ENCODE assay signal across 16 cellular contexts in the genomic region with DNA sequence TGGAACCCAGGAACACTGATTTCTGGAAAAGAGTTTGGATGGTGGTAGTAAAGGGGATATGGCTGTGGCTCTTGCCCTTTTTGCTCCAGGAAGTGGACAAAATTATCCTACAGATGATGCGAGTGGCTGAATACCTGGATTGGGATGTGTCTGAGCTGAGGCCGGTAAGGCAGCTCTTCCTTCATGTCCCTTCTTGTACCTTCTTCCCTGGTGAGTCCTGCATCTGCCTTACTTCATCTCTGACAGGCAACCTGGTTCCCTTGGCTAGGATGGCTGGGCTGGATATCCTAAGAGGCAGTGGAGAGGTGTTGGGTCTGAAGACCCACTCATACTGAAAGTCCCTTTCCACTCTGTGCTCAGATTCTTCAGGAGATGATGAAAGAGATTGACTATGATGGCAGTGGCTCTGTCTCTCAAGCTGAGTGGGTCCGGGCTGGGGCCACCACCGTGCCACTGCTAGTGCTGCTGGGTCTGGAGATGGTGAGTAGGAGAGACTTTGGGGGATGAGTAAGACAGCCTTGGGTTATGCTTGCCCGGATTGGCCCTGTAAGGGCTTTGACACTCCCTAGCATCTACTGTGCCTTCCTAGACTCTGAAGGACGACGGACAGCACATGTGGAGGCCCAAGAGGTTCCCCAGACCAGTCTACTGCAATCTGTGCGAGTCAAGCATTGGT. TPM values are rescaled to one million over a fixed set of nuclear protein-coding genes. Genes with fewer than 3 reads are reported as not detected.
DNase-seq lines count a peak whose midpoint lies in the region; ATAC-seq, FAIRE-seq and TF ChIP-seq lines count a peak whose summit lies in the region.
"Had no signal": no experiment of that assay in that cellular context is flagged by ENCODE, and none has a peak within 500 bp of the region (broad histone marks: within the 10 kb centered on the region; RNA-seq: fewer than 3 reads in every experiment).

No MANE protein-coding gene starts in this region.

- intact Hi-C loops in HepG2 (cut with micrococcal nuclease; ENCODE audit: unreplicated experiment): no loop called here
- intact Hi-C loops in right lobe of liver (cut with DNase I): loop anchor here (5.0 to 10.0 kb wide), 4 partner anchors 104 to 197 kb away; a partner anchor contains a TSS

- H3K4me2 ChIP-seq in HepG2 (ENCODE audit: low read depth, low read length): no peak overlapping the region

- ATAC-seq in CD4-positive, CD25-positive, alpha-beta regulatory T cell (ENCODE audit: low read depth in 2 of 2): peak in 1 of 2 donors; percentile 9
- peak; percentile 70 to 76 for ATAC-seq in activated T-cell treated with anti-CD3 and anti-CD28 coated beads, Interleukin-2, amount 50 U/mL, for 72 hours (replicated peaks in 1 of 2)
- ATAC-seq in foreskin keratinocyte: peak; percentile 60
- no peak for ATAC-seq in HepG2
- ATAC-seq in right lobe of liver: no peak
- ATAC-seq in HG03342 (IDR thresholded peaks at IDR 0.05; ENCODE audit: unreplicated experiment): no peak
- ATAC-seq: upper lobe of right lung had no signal

- no peaks in the 10 kb centered on the region for H4K20me1 ChIP-seq in HepG2 (ENCODE audit: insufficient read depth, low read length)

- FAIRE-seq in HepG2 (lab: Jason Lieb, UNC): no peak
- FAIRE-seq: GM12878 had no signal

- peak overlapping the region; percentile 89 to 97 (median 94) for H3K27ac Mint-ChIP-seq in CD4-positive, CD25-positive, alpha-beta regulatory T cell
- peak overlapping the region; percentile 67 for H3K27ac Mint-ChIP-seq in activated T-cell treated with anti-CD3 and anti-CD28 coated beads, Interleukin-2, amount 50 U/mL, for 72 hours

- peaks cover 81% of the 10 kb centered on the region for H3K36me3 Mint-ChIP-seq in CD4-positive, CD25-positive, alpha-beta regulatory T cell
- H3K36me3 Mint-ChIP-seq in activated T-cell treated with anti-CD3 and anti-CD28 coated beads, Interleukin-2, amount 50 U/mL, for 72 hours (ENCODE audit: insufficient read depth in 2 of 2): peaks cover 23 to 38% of the 10 kb centered on the region in 2 donors

- no peak for DNase-seq in CD4-positive, CD25-positive, alpha-beta regulatory T cell
- DNase-seq in ELR (ENCODE audit: low read depth) (peak; percentile 23), foreskin keratinocyte (peak in 1 of 2 donors; percentile 67), HepG2 (ENCODE audit: low spot score) (no peak), right lobe of liver (no peak), HPDE6-E6E7 (ENCODE audit: extremely low spot score) (no peak)
- DNase-seq in activated T-cell treated with anti-CD3 and anti-CD28 coated beads, Interleukin-2, amount 50 U/mL, for 72 hours: peak; percentile 54 to 61
- DNase-seq: hypothalamus, left cardiac atrium, NCI-H187 treated with DMSO at 0.1 percent for 48 hours, NCI-H524 treated with DMSO at 0.1 percent for 48 hours, upper lobe of right lung had no signal

- in situ Hi-C loops in HepG2 (cut with HindIII; ENCODE audit: extremely low pct_ligation_motif_present, low pct_unique_long_range_greater_than_20kb): loop anchor here (5.0 kb wide), 1 partner anchor 202 kb away; no protein-coding TSS in a partner anchor

- CTCF ChIA-PET in HepG2 (lab: Yijun Ruan, JAX; ENCODE audit: low intra/inter-chr PET ratio, low total read pairs): no interaction called here

- H3K79me2 ChIP-seq in HepG2 (ENCODE audit: insufficient read depth, low read length): no peaks in the 10 kb centered on the region

- BruUV-seq in HepG2 (replicated peaks; lab: Mats Ljungman, UMichigan): no TSS peak

- no peak overlapping the region for H2AFZ ChIP-seq in HepG2 (ENCODE audit: low read length)

- no peaks in the 10 kb centered on the region for H3K27me3 ChIP-seq in CD4-positive, CD25-positive, alpha-beta regulatory T cell (ENCODE audit: control insufficient read depth, insufficient read depth, low read length)
- H3K27me3 ChIP-seq in foreskin keratinocyte (no peaks in the 10 kb centered on the region), HepG2 (ENCODE audit: control insufficient read depth in 1 of 2, insufficient read depth in 2 of 2, low read length in 2 of 2) (no peaks in the 10 kb centered on the region), right lobe of liver (no peaks in the 10 kb centered on the region)
- H3K27me3 ChIP-seq: upper lobe of right lung had no signal

- no peak overlapping the region for H3K9ac ChIP-seq in HepG2 (ENCODE audit: insufficient read depth, low read depth, low read length)

- TF ChIP-seq RAD21 in HepG2 (CRISPR knock-in tag; IDR thresholded peaks at IDR 0.05): no peak

- H3K9me3 ChIP-seq in CD4-positive, CD25-positive, alpha-beta regulatory T cell (ENCODE audit: control insufficient read depth in 2 of 2, low read length in 2 of 2): no peaks in the 10 kb centered on the region
- no peaks in the 10 kb centered on the region for H3K9me3 ChIP-seq in HepG2 (ENCODE audit: low read length)
- no peaks in the 10 kb centered on the region for H3K9me3 ChIP-seq in right lobe of liver
- H3K9me3 ChIP-seq: upper lobe of right lung had no signal

- H3K36me3 ChIP-seq in CD4-positive, CD25-positive, alpha-beta regulatory T cell (ENCODE audit: control insufficient read depth, insufficient read depth, low read length): peaks cover 82% of the 10 kb centered on the region
- H3K36me3 ChIP-seq in HepG2 (replicated peaks in 1 of 2; ENCODE audit: control insufficient read depth in 1 of 2, insufficient read depth in 2 of 2, low read length in 2 of 2): no peaks in the 10 kb centered on the region
- no peaks in the 10 kb centered on the region for H3K36me3 ChIP-seq in right lobe of liver

- peak overlapping the region; percentile 78 to 100 (median 86) for H3K4me3 Mint-ChIP-seq in CD4-positive, CD25-positive, alpha-beta regulatory T cell
- peak overlapping the region; percentile 0 to 36 for H3K4me3 Mint-ChIP-seq in activated T-cell treated with anti-CD3 and anti-CD28 coated beads, Interleukin-2, amount 50 U/mL, for 72 hours

- H3K27me3 Mint-ChIP-seq in CD4-positive, CD25-positive, alpha-beta regulatory T cell: no peaks in the 10 kb centered on the region
- H3K27me3 Mint-ChIP-seq in activated T-cell treated with anti-CD3 and anti-CD28 coated beads, Interleukin-2, amount 50 U/mL, for 72 hours (ENCODE audit: low read depth): no peaks in the 10 kb centered on the region

- POLR2A ChIA-PET in HepG2 (lab: Yijun Ruan, JAX): interaction anchor here (1.8 to 2.0 kb wide), 2 partner anchors 11 to 109 kb away, joined by 6 to 12 read pairs; a partner anchor contains a TSS

- H3K4me1 ChIP-seq in CD4-positive, CD25-positive, alpha-beta regulatory T cell (ENCODE audit: control insufficient read depth, insufficient read depth, low read length, poor library complexity, severe bottlenecking): peaks cover 70% of the 10 kb centered on the region
- peaks cover 50% of the 10 kb centered on the region for H3K4me1 ChIP-seq in foreskin keratinocyte
- peaks cover 11% of the 10 kb centered on the region for H3K4me1 ChIP-seq in HepG2 (ENCODE audit: insufficient read depth, low read length)
- H3K4me1 ChIP-seq in right lobe of liver: no peaks in the 10 kb centered on the region

- peak overlapping the region; percentile 92 for H3K27ac ChIP-seq in CD4-positive, CD25-positive, alpha-beta regulatory T cell (ENCODE audit: insufficient read depth, low read length, poor library complexity, severe bottlenecking)
- peak overlapping the region; percentile 88 for H3K27ac ChIP-seq in foreskin keratinocyte
- no peak overlapping the region for H3K27ac ChIP-seq in HepG2 (ENCODE audit: extremely low read length, insufficient read depth, low read length)
- no peak overlapping the region for H3K27ac ChIP-seq in right lobe of liver
- H3K27ac ChIP-seq: upper lobe of right lung had no signal

- no peaks in the 10 kb centered on the region for H3K9me3 Mint-ChIP-seq in CD4-positive, CD25-positive, alpha-beta regulatory T cell
- no peaks in the 10 kb centered on the region for H3K9me3 Mint-ChIP-seq in activated T-cell treated with anti-CD3 and anti-CD28 coated beads, Interleukin-2, amount 50 U/mL, for 72 hours

- TF ChIP-seq CTCF in foreskin keratinocyte (conservative IDR thresholded peaks at IDR 0.05): no peak
- no peak for TF ChIP-seq CTCF in HepG2 (CRISPR knock-in tag; IDR thresholded peaks at IDR 0.05)
- TF ChIP-seq CTCF in right lobe of liver (IDR thresholded peaks at IDR 0.05): no peak

- H3K4me3 ChIP-seq in CD4-positive, CD25-positive, alpha-beta regulatory T cell (ENCODE audit: low read depth, low read length): peak overlapping the region; percentile 21
- H3K4me3 ChIP-seq in HepG2 (replicated peaks in 1 of 3; ENCODE audit: insufficient read depth in 1 of 3, low read depth in 2 of 3, low read length in 3 of 3): no peak overlapping the region
- H3K4me3 ChIP-seq in right lobe of liver: no peak overlapping the region
- H3K4me3 ChIP-seq: coronary artery, GM12878, upper lobe of right lung had no signal

- WGBS in HepG2 (ENCODE audit: low lambda C conversion rate): 82% methylated on average over 7 of the region's 8 CpGs
- 94% methylated on average over 3 of the region's 8 CpGs for WGBS in right lobe of liver (ENCODE audit: insufficient coverage, low coverage, low lambda C conversion rate, missing lambda C conversion rate)

- TF ChIP-seq EP300 in HepG2 (IDR thresholded peaks at IDR 0.05; ENCODE audit: low read depth in 2 of 2, low read length in 2 of 2): no peak
- TF ChIP-seq EP300 in HepG2 (CRISPR knock-in tag; IDR thresholded peaks at IDR 0.05; ENCODE audit: borderline replicate concordance): no peak

- no peak for TF ChIP-seq POLR2A in HepG2 (IDR thresholded peaks at IDR 0.05; ENCODE audit: insufficient read depth in 1 of 2, low read depth in 2 of 2, low read length in 2 of 2)
- no peak for TF ChIP-seq POLR2A in right lobe of liver (IDR thresholded peaks at IDR 0.05)

- H3K4me1 Mint-ChIP-seq in CD4-positive, CD25-positive, alpha-beta regulatory T cell: peaks cover 6 to 99% (median 79%) of the 10 kb centered on the region in 4 donors
- H3K4me1 Mint-ChIP-seq in activated T-cell treated with anti-CD3 and anti-CD28 coated beads, Interleukin-2, amount 50 U/mL, for 72 hours (ENCODE audit: low read depth): peaks cover 69% of the 10 kb centered on the region

RNA-seq across cellular contexts. Expression of a gene that starts 8.0 kb away (rescaled TPM):
- total RNA-seq in CD4-positive, CD25-positive, alpha-beta regulatory T cell: 1,086 TPM
- polyA plus RNA-seq in CD4-positive, CD25-positive, alpha-beta regulatory T cell: 100 to 1,000 TPM; 225 to 284 (median 253) TPM
- 100 to 1,000 TPM; 343 to 396 TPM for total RNA-seq in activated T-cell treated with anti-CD3 and anti-CD28 coated beads, Interleukin-2, amount 50 U/mL, for 72 hours
- 252 and 284 TPM in 2 replicates for total RNA-seq in foreskin keratinocyte
- 214 and 218 TPM in 2 replicates for polyA plus RNA-seq in foreskin keratinocyte
- total RNA-seq in HepG2 (2016; rRNA removed; fragmentation: Illumina TruSeq; extraction: Trizol): 2.4 and 2.7 TPM in 2 replicates
- 1.1 and 1.9 TPM in 2 replicates for total RNA-seq in HepG2 (2016; cell fraction: cytosol; rRNA removed; fragmentation: Illumina TruSeq; extraction: Trizol; ENCODE audit: low read depth)
- 2.7 and 2.9 TPM in 2 replicates for total RNA-seq in HepG2 (2016; cell fraction: insoluble cytoplasmic fraction; rRNA removed; fragmentation: Illumina TruSeq; extraction: Trizol)
- total RNA-seq in HepG2 (2016; cell fraction: membrane; rRNA removed; fragmentation: Illumina TruSeq; extraction: Trizol): 1.3 and 2.1 TPM in 2 replicates
- total RNA-seq in HepG2 (2016; cell fraction: nucleus; rRNA removed; fragmentation: Illumina TruSeq; extraction: Trizol): 3.6 and 4.1 TPM in 2 replicates
- 5.4 and 7.6 TPM in 2 replicates for polyA plus RNA-seq in HepG2 (2011; rRNA removed)
- 4.6 and 23.7 TPM in 2 replicates for polyA plus RNA-seq in HepG2 (2011; cell fraction: cytosol; rRNA removed)
- polyA plus RNA-seq in HepG2 (2011; cell fraction: nucleus; rRNA removed): 43.0 and 71.3 TPM in 2 replicates
- 8.8 and 12.1 TPM in 2 replicates for polyA plus RNA-seq in HepG2 (2012)
- 0.36 and 0.54 TPM in 2 replicates for polyA plus RNA-seq in HepG2 (2016; cell fraction: cytosol; fragmentation: Illumina TruSeq; extraction: Trizol; ENCODE audit: low read depth)
- polyA plus RNA-seq in HepG2 (2016; cell fraction: insoluble cytoplasmic fraction; fragmentation: Illumina TruSeq; extraction: Trizol; ENCODE audit: low read depth): 3.2 and 5.2 TPM in 2 replicates
- polyA plus RNA-seq in HepG2 (2016; cell fraction: membrane; fragmentation: Illumina TruSeq; extraction: Trizol; ENCODE audit: low read depth): 0.80 and 1.6 TPM in 2 replicates
- polyA plus RNA-seq in HepG2 (2016; cell fraction: nucleus; fragmentation: Illumina TruSeq; extraction: Trizol; ENCODE audit: insufficient read depth, low read depth): 6.1 and 11.3 TPM in 2 replicates
- polyA minus RNA-seq in HepG2 (2011; rRNA and poly(A)+ RNA removed; ENCODE audit: low replicate concordance): 6.8 and 8.5 TPM in 2 replicates
- polyA minus RNA-seq in HepG2 (2011; cell fraction: cytosol; rRNA and poly(A)+ RNA removed): 3.0 and 5.1 TPM in 2 replicates
- polyA minus RNA-seq in HepG2 (2011; cell fraction: nucleus; rRNA and poly(A)+ RNA removed): 14.8 and 18.0 TPM in 2 replicates
- total RNA-seq in right lobe of liver: 1 to 10 TPM; 2.7 to 7.6 (median 4.9) TPM

RNA-seq across cellular contexts. Expression of a gene that starts 11.3 kb away (rescaled TPM):
- total RNA-seq in CD4-positive, CD25-positive, alpha-beta regulatory T cell: 34.0 TPM
- polyA plus RNA-seq in CD4-positive, CD25-positive, alpha-beta regulatory T cell: 100 to 1,000 TPM in 3 of 4 donors, 10 to 100 TPM in 1; 99.3 to 123 (median 114) TPM
- total RNA-seq in activated T-cell treated with anti-CD3 and anti-CD28 coated beads, Interleukin-2, amount 50 U/mL, for 72 hours: 10 to 100 TPM; 35.1 to 36.6 TPM
- 42.0 and 44.5 TPM in 2 replicates for total RNA-seq in foreskin keratinocyte
- 51.3 and 55.4 TPM in 2 replicates for polyA plus RNA-seq in foreskin keratinocyte
- 51.8 and 57.9 TPM in 2 replicates for total RNA-seq in HepG2 (2016; rRNA removed; fragmentation: Illumina TruSeq; extraction: Trizol)
- total RNA-seq in HepG2 (2016; cell fraction: cytosol; rRNA removed; fragmentation: Illumina TruSeq; extraction: Trizol; ENCODE audit: low read depth): 37.7 and 39.0 TPM in 2 replicates
- 54.4 and 54.6 TPM in 2 replicates for total RNA-seq in HepG2 (2016; cell fraction: insoluble cytoplasmic fraction; rRNA removed; fragmentation: Illumina TruSeq; extraction: Trizol)
- total RNA-seq in HepG2 (2016; cell fraction: membrane; rRNA removed; fragmentation: Illumina TruSeq; extraction: Trizol): 48.6 and 50.1 TPM in 2 replicates
- 23.2 and 28.5 TPM in 2 replicates for total RNA-seq in HepG2 (2016; cell fraction: nucleus; rRNA removed; fragmentation: Illumina TruSeq; extraction: Trizol)
- polyA plus RNA-seq in HepG2 (2011; rRNA removed): 40.7 and 44.0 TPM in 2 replicates
- polyA plus RNA-seq in HepG2 (2011; cell fraction: cytosol; rRNA removed): 44.1 and 48.8 TPM in 2 replicates
- 12.7 and 14.0 TPM in 2 replicates for polyA plus RNA-seq in HepG2 (2011; cell fraction: nucleus; rRNA removed)
- polyA plus RNA-seq in HepG2 (2012): 24.5 and 31.8 TPM in 2 replicates
- 49.2 and 58.9 TPM in 2 replicates for polyA plus RNA-seq in HepG2 (2016; cell fraction: cytosol; fragmentation: Illumina TruSeq; extraction: Trizol; ENCODE audit: low read depth)
- 68.4 and 73.8 TPM in 2 replicates for polyA plus RNA-seq in HepG2 (2016; cell fraction: insoluble cytoplasmic fraction; fragmentation: Illumina TruSeq; extraction: Trizol; ENCODE audit: low read depth)
- 60.2 and 64.4 TPM in 2 replicates for polyA plus RNA-seq in HepG2 (2016; cell fraction: membrane; fragmentation: Illumina TruSeq; extraction: Trizol; ENCODE audit: low read depth)
- polyA plus RNA-seq in HepG2 (2016; cell fraction: nucleus; fragmentation: Illumina TruSeq; extraction: Trizol; ENCODE audit: insufficient read depth, low read depth): 42.0 and 47.6 TPM in 2 replicates
- 21.7 and 25.5 TPM in 2 replicates for polyA minus RNA-seq in HepG2 (2011; rRNA and poly(A)+ RNA removed; ENCODE audit: low replicate concordance)
- polyA minus RNA-seq in HepG2 (2011; cell fraction: cytosol; rRNA and poly(A)+ RNA removed): 18.1 and 21.4 TPM in 2 replicates
- polyA minus RNA-seq in HepG2 (2011; cell fraction: nucleus; rRNA and poly(A)+ RNA removed): 22.1 and 30.7 TPM in 2 replicates
- 10 to 100 TPM; 16.5 to 36.4 (median 20.9) TPM for total RNA-seq in right lobe of liver

RNA-seq across cellular contexts. Expression of a gene that starts 26.9 kb away (rescaled TPM):
- total RNA-seq in CD4-positive, CD25-positive, alpha-beta regulatory T cell: 0.69 TPM
- polyA plus RNA-seq in CD4-positive, CD25-positive, alpha-beta regulatory T cell: under 1 TPM in 3 of 4 donors, not detected in 1; 0.52 to 0.86 (median 0.57) TPM
- 1 to 10 TPM in 1 of 2 donors, under 1 TPM in 1; 1.00 to 1.9 TPM for total RNA-seq in activated T-cell treated with anti-CD3 and anti-CD28 coated beads, Interleukin-2, amount 50 U/mL, for 72 hours
- 0.85 and 1.3 TPM in 2 replicates for total RNA-seq in foreskin keratinocyte
- 1.0 and 1.1 TPM in 2 replicates for polyA plus RNA-seq in foreskin keratinocyte
- 0.35 and 0.49 TPM in 2 replicates for total RNA-seq in HepG2 (2016; rRNA removed; fragmentation: Illumina TruSeq; extraction: Trizol)
- 0.18 and 0.20 TPM in 2 replicates for total RNA-seq in HepG2 (2016; cell fraction: cytosol; rRNA removed; fragmentation: Illumina TruSeq; extraction: Trizol; ENCODE audit: low read depth)
- 0.59 and 0.76 TPM in 2 replicates for total RNA-seq in HepG2 (2016; cell fraction: insoluble cytoplasmic fraction; rRNA removed; fragmentation: Illumina TruSeq; extraction: Trizol)
- 0.22 and 0.55 TPM in 2 replicates for total RNA-seq in HepG2 (2016; cell fraction: membrane; rRNA removed; fragmentation: Illumina TruSeq; extraction: Trizol)
- 0.71 and 0.91 TPM in 2 replicates for total RNA-seq in HepG2 (2016; cell fraction: nucleus; rRNA removed; fragmentation: Illumina TruSeq; extraction: Trizol)
- polyA plus RNA-seq in HepG2 (2011; rRNA removed): 3.3 and 3.4 TPM in 2 replicates
- 1.9 and 3.0 TPM in 2 replicates for polyA plus RNA-seq in HepG2 (2011; cell fraction: cytosol; rRNA removed)
- polyA plus RNA-seq in HepG2 (2011; cell fraction: nucleus; rRNA removed): 4.7 and 4.8 TPM in 2 replicates
- 1.3 and 1.5 TPM in 2 replicates for polyA plus RNA-seq in HepG2 (2012)
- 0.27 TPM in 1 of 2 replicates, not detected in the other for polyA plus RNA-seq in HepG2 (2016; cell fraction: cytosol; fragmentation: Illumina TruSeq; extraction: Trizol; ENCODE audit: low read depth)
- polyA plus RNA-seq in HepG2 (2016; cell fraction: insoluble cytoplasmic fraction; fragmentation: Illumina TruSeq; extraction: Trizol; ENCODE audit: low read depth): 0.81 TPM in 1 of 2 replicates, not detected in the other
- 0.14 and 0.40 TPM in 2 replicates for polyA plus RNA-seq in HepG2 (2016; cell fraction: membrane; fragmentation: Illumina TruSeq; extraction: Trizol; ENCODE audit: low read depth)
- polyA plus RNA-seq in HepG2 (2016; cell fraction: nucleus; fragmentation: Illumina TruSeq; extraction: Trizol; ENCODE audit: insufficient read depth, low read depth): 1.4 TPM in 2 replicates
- polyA minus RNA-seq in HepG2 (2011; rRNA and poly(A)+ RNA removed; ENCODE audit: low replicate concordance): 1.8 and 3.6 TPM in 2 replicates
- 0.62 TPM in 1 of 2 replicates, not detected in the other for polyA minus RNA-seq in HepG2 (2011; cell fraction: cytosol; rRNA and poly(A)+ RNA removed)
- polyA minus RNA-seq in HepG2 (2011; cell fraction: nucleus; rRNA and poly(A)+ RNA removed): 1.2 and 2.9 TPM in 2 replicates
- total RNA-seq in right lobe of liver: 1 to 10 TPM; 1.5 to 4.5 (median 2.7) TPM
- total RNA-seq: T-helper 1 cell treated with Interleukin-12 subunit alpha and Interleukin-12 subunit beta and Interleukin-4 antibody, amounts not matched to agents 30 ng/mL and 1 ng/mL, for 36 hours had no signal

RNA-seq across cellular contexts. Expression of a gene that starts 27.7 kb away (rescaled TPM):
- 28.0 TPM for total RNA-seq in CD4-positive, CD25-positive, alpha-beta regulatory T cell
- polyA plus RNA-seq in CD4-positive, CD25-positive, alpha-beta regulatory T cell: 10 to 100 TPM in 2 of 4 donors, 1 to 10 TPM in 2; 8.4 to 12.6 (median 10.0) TPM
- 100 to 1,000 TPM in 1 of 2 donors, 10 to 100 TPM in 1; 89.2 to 103 TPM for total RNA-seq in activated T-cell treated with anti-CD3 and anti-CD28 coated beads, Interleukin-2, amount 50 U/mL, for 72 hours
- total RNA-seq in foreskin keratinocyte: 71.3 and 75.5 TPM in 2 replicates
- 39.4 and 52.8 TPM in 2 replicates for polyA plus RNA-seq in foreskin keratinocyte
- total RNA-seq in HepG2 (2016; rRNA removed; fragmentation: Illumina TruSeq; extraction: Trizol): 47.5 and 52.0 TPM in 2 replicates
- 8.1 TPM in 2 replicates for total RNA-seq in HepG2 (2016; cell fraction: cytosol; rRNA removed; fragmentation: Illumina TruSeq; extraction: Trizol; ENCODE audit: low read depth)
- total RNA-seq in HepG2 (2016; cell fraction: insoluble cytoplasmic fraction; rRNA removed; fragmentation: Illumina TruSeq; extraction: Trizol): 46.4 and 50.0 TPM in 2 replicates
- 17.5 and 18.3 TPM in 2 replicates for total RNA-seq in HepG2 (2016; cell fraction: membrane; rRNA removed; fragmentation: Illumina TruSeq; extraction: Trizol)
- 26.0 and 34.2 TPM in 2 replicates for total RNA-seq in HepG2 (2016; cell fraction: nucleus; rRNA removed; fragmentation: Illumina TruSeq; extraction: Trizol)
- 42.0 and 52.6 TPM in 2 replicates for polyA plus RNA-seq in HepG2 (2011; rRNA removed)
- 16.9 and 23.3 TPM in 2 replicates for polyA plus RNA-seq in HepG2 (2011; cell fraction: cytosol; rRNA removed)
- 32.7 and 37.9 TPM in 2 replicates for polyA plus RNA-seq in HepG2 (2011; cell fraction: nucleus; rRNA removed)
- polyA plus RNA-seq in HepG2 (2012): 19.5 and 20.6 TPM in 2 replicates
- 3.1 and 3.6 TPM in 2 replicates for polyA plus RNA-seq in HepG2 (2016; cell fraction: cytosol; fragmentation: Illumina TruSeq; extraction: Trizol; ENCODE audit: low read depth)
- 60.6 and 64.8 TPM in 2 replicates for polyA plus RNA-seq in HepG2 (2016; cell fraction: insoluble cytoplasmic fraction; fragmentation: Illumina TruSeq; extraction: Trizol; ENCODE audit: low read depth)
- polyA plus RNA-seq in HepG2 (2016; cell fraction: membrane; fragmentation: Illumina TruSeq; extraction: Trizol; ENCODE audit: low read depth): 8.3 and 9.6 TPM in 2 replicates
- 51.4 and 59.6 TPM in 2 replicates for polyA plus RNA-seq in HepG2 (2016; cell fraction: nucleus; fragmentation: Illumina TruSeq; extraction: Trizol; ENCODE audit: insufficient read depth, low read depth)
- polyA minus RNA-seq in HepG2 (2011; rRNA and poly(A)+ RNA removed; ENCODE audit: low replicate concordance): 50.1 and 366 TPM in 2 replicates
- 18.1 and 20.2 TPM in 2 replicates for polyA minus RNA-seq in HepG2 (2011; cell fraction: cytosol; rRNA and poly(A)+ RNA removed)
- polyA minus RNA-seq in HepG2 (2011; cell fraction: nucleus; rRNA and poly(A)+ RNA removed): 11.6 and 12.1 TPM in 2 replicates
- total RNA-seq in right lobe of liver: 10 to 100 TPM in 3 of 6 experiments, 1 to 10 TPM in 3; 8.0 to 14.9 (median 10.6) TPM

RNA-seq across cellular contexts. Expression of a gene that starts 34.9 kb away (rescaled TPM):
- total RNA-seq in CD4-positive, CD25-positive, alpha-beta regulatory T cell: 60.8 TPM
- polyA plus RNA-seq in CD4-positive, CD25-positive, alpha-beta regulatory T cell: 10 to 100 TPM; 66.8 to 73.4 (median 68.3) TPM
- 10 to 100 TPM; 49.4 to 56.6 TPM for total RNA-seq in activated T-cell treated with anti-CD3 and anti-CD28 coated beads, Interleukin-2, amount 50 U/mL, for 72 hours
- total RNA-seq in foreskin keratinocyte (58.2 and 75.3 TPM in 2 replicates), HepG2 (2016; rRNA removed; fragmentation: Illumina TruSeq; extraction: Trizol) (26.0 and 33.1 TPM in 2 replicates), right lobe of liver (10 to 100 TPM; 36.5 to 60.7 (median 51.6) TPM)
- polyA plus RNA-seq in foreskin keratinocyte (42.4 and 45.9 TPM in 2 replicates), HepG2 (2011; rRNA removed) (68.3 and 70.4 TPM in 2 replicates)
- total RNA-seq in HepG2 (2016; cell fraction: cytosol; rRNA removed; fragmentation: Illumina TruSeq; extraction: Trizol; ENCODE audit: low read depth): 8.6 and 11.8 TPM in 2 replicates
- 24.6 and 33.6 TPM in 2 replicates for total RNA-seq in HepG2 (2016; cell fraction: insoluble cytoplasmic fraction; rRNA removed; fragmentation: Illumina TruSeq; extraction: Trizol)
- 22.2 and 23.2 TPM in 2 replicates for total RNA-seq in HepG2 (2016; cell fraction: membrane; rRNA removed; fragmentation: Illumina TruSeq; extraction: Trizol)
- total RNA-seq in HepG2 (2016; cell fraction: nucleus; rRNA removed; fragmentation: Illumina TruSeq; extraction: Trizol): 22.8 and 23.5 TPM in 2 replicates
- polyA plus RNA-seq in HepG2 (2011; cell fraction: cytosol; rRNA removed): 43.7 and 67.1 TPM in 2 replicates
- 32.6 and 46.3 TPM in 2 replicates for polyA plus RNA-seq in HepG2 (2011; cell fraction: nucleus; rRNA removed)
- 39.1 and 42.4 TPM in 2 replicates for polyA plus RNA-seq in HepG2 (2012)
- polyA plus RNA-seq in HepG2 (2016; cell fraction: cytosol; fragmentation: Illumina TruSeq; extraction: Trizol; ENCODE audit: low read depth): 5.6 and 5.9 TPM in 2 replicates
- 45.3 and 46.9 TPM in 2 replicates for polyA plus RNA-seq in HepG2 (2016; cell fraction: insoluble cytoplasmic fraction; fragmentation: Illumina TruSeq; extraction: Trizol; ENCODE audit: low read depth)
- polyA plus RNA-seq in HepG2 (2016; cell fraction: membrane; fragmentation: Illumina TruSeq; extraction: Trizol; ENCODE audit: low read depth): 22.1 and 22.3 TPM in 2 replicates
- polyA plus RNA-seq in HepG2 (2016; cell fraction: nucleus; fragmentation: Illumina TruSeq; extraction: Trizol; ENCODE audit: insufficient read depth, low read depth): 45.7 and 46.4 TPM in 2 replicates
- polyA minus RNA-seq in HepG2 (2011; rRNA and poly(A)+ RNA removed; ENCODE audit: low replicate concordance): 52.5 and 108 TPM in 2 replicates
- polyA minus RNA-seq in HepG2 (2011; cell fraction: cytosol; rRNA and poly(A)+ RNA removed): 28.2 and 48.5 TPM in 2 replicates
- 32.7 and 43.8 TPM in 2 replicates for polyA minus RNA-seq in HepG2 (2011; cell fraction: nucleus; rRNA and poly(A)+ RNA removed)

Comparison
In these comparisons a context has a peak if more than half of its experiments do, and no peak if none do; other contexts are left out.
1. ATAC-seq: peak in activated T-cell treated with anti-CD3 and anti-CD28 coated beads, Interleukin-2, amount 50 U/mL, for 72 hours (2 of 2) and foreskin keratinocyte (single experiment); none in HepG2 (single experiment), right lobe of liver (0 of 4) and HG03342 (single experiment).
2. DNase-seq: peak in ELR (single experiment) and activated T-cell treated with anti-CD3 and anti-CD28 coated beads, Interleukin-2, amount 50 U/mL, for 72 hours (2 of 2); none in CD4-positive, CD25-positive, alpha-beta regulatory T cell (0 of 3), HepG2 (single experiment), right lobe of liver (0 of 3) and HPDE6-E6E7 (single experiment).
3. H3K27ac ChIP-seq: peak in CD4-positive, CD25-positive, alpha-beta regulatory T cell (single experiment) and foreskin keratinocyte (single experiment); none in HepG2 (single experiment) and right lobe of liver (0 of 3).
4. RNA of a gene that starts 8.0 kb away (total RNA-seq): 1,086 TPM in CD4-positive, CD25-positive, alpha-beta regulatory T cell (single experiment), 343 to 396 TPM in activated T-cell treated with anti-CD3 and anti-CD28 coated beads, Interleukin-2, amount 50 U/mL, for 72 hours and 252 to 284 TPM in foreskin keratinocyte; 2.7 to 7.6 TPM in right lobe of liver and 1.1 to 4.1 TPM in HepG2; every median in the first group is over 10 times any median in the second.